In genomic region chr12:79841248-79841877, GRCh38 we compare ENCODE assay signal across 25 cellular contexts.
A peak's percentile ranks its signal among the peaks of the same experiment; 100 is the strongest.
DNase-seq lines count a peak whose midpoint lies in the region; FAIRE-seq and TF ChIP-seq lines count a peak whose summit lies in the region.
"Had no signal": no experiment of that assay in that cellular context is flagged by ENCODE, and none has a peak within 500 bp of the region (broad histone marks: within the 10 kb centered on the region; RNA-seq: fewer than 3 reads in every experiment).

No MANE protein-coding gene starts in this region.

- H3K4me3 ChIP-seq in LNCaP clone FGC (ENCODE audit: low read depth, low read length) = no peak overlapping the region
- no peak overlapping the region for H3K4me3 ChIP-seq in endothelial cell of umbilical vein (replicated peaks in 1 of 3; ENCODE audit: insufficient read depth in 1 of 3, low read depth in 1 of 3, low read length in 3 of 3)
- H3K4me3 ChIP-seq: coronary artery, GM12878 had no signal

- TF ChIP-seq CTCF in LNCaP clone FGC (IDR thresholded peaks at IDR 0.05; ENCODE audit: control insufficient read depth, extremely low read depth, insufficient read depth) = no peak
- TF ChIP-seq CTCF in endothelial cell of umbilical vein (IDR thresholded peaks at IDR 0.05; ENCODE audit: extremely low read depth in 1 of 2, insufficient read depth in 1 of 2, low read depth in 1 of 2, low read length in 2 of 2) = no peak
- TF ChIP-seq CTCF in GM13976 (IDR thresholded peaks at IDR 0.05; ENCODE audit: borderline replicate concordance, control extremely low read depth, extremely low read depth, insufficient read depth, missing control alignments) = no peak

- dilution Hi-C loops in endothelial cell of umbilical vein (cut with MboI; ENCODE audit: extremely low pct_ligation_motif_present, low sequenced_read_pairs) = no loop called here

- peaks cover 47% of the 10 kb centered on the region for H3K79me2 ChIP-seq in endothelial cell of umbilical vein (ENCODE audit: control insufficient read depth, insufficient read depth, low read length)

- DNase-seq in DMS53 (lab: John Stamatoyannopoulos, UW) = peak; percentile 19
- DNase-seq in DMS53 treated with DMSO at 0.1 percent for 48 hours (lab: John Stamatoyannopoulos, UW; ENCODE audit: unreplicated experiment) = no peak
- peak; percentile 14 for DNase-seq in LNCaP clone FGC (ENCODE audit: low read depth)
- peak; percentile 90 for DNase-seq in endothelial cell of umbilical vein (ENCODE audit: low read depth, low spot score)
- peak; percentile 29 for DNase-seq in middle frontal gyrus (ENCODE audit: extremely low spot score, low spot score)
- no peak for DNase-seq in HEK293T (ENCODE audit: extremely low spot score)
- no peak for DNase-seq in GDM1 (lab: John Stamatoyannopoulos, UW)
- DNase-seq in GM13976 (ENCODE audit: low spot score) = no peak
- DNase-seq: activated CD4-positive, alpha-beta T cell treated with anti-CD3 and anti-CD28 coated beads, Interleukin-2, amount 10 ng/mL, durations not matched to agents 24 days and 14 days; activated naive CD4-positive, alpha-beta T cell treated with anti-CD3 and anti-CD28 coated beads for 36 hours; mammary epithelial cell; NCI-H1092; NCI-H2029; NCI-H510A treated with DMSO at 0.1 percent for 48 hours; stimulated activated CD4-positive, alpha-beta T cell treated with anti-CD3 and anti-CD28 coated beads, Interleukin-2, amount 100 ng/mL, for 24 hours; SW 1271 had no signal

- no peaks in the 10 kb centered on the region for H4K20me1 ChIP-seq in endothelial cell of umbilical vein (replicated peaks; ENCODE audit: control insufficient read depth, extremely low read depth, insufficient read depth, low read length)

- peak overlapping the region; percentile 70 for H3K27ac ChIP-seq in endothelial cell of umbilical vein (ENCODE audit: insufficient read depth, low read depth, low read length)
- H3K27ac ChIP-seq: 22Rv1, coronary artery had no signal

- in situ Hi-C loops in GM13976 (cut with MboI; ENCODE audit: low sequenced_read_pairs, unreplicated experiment) = no loop called here

- H3K36me3 ChIP-seq in endothelial cell of umbilical vein (ENCODE audit: control insufficient read depth in 2 of 2, extremely low read depth in 1 of 2, insufficient read depth in 2 of 2, low read length in 2 of 2) = peaks cover 0 to 3% of the 10 kb centered on the region in 2 experiments

- H2AFZ ChIP-seq in endothelial cell of umbilical vein (ENCODE audit: low read depth, low read length) = no peak overlapping the region

- TF ChIP-seq POLR2A in endothelial cell of umbilical vein (IDR thresholded peaks at IDR 0.05; ENCODE audit: low read depth, low read length) = no peak

- POLR2A ChIA-PET in endothelial cell of umbilical vein (lab: Charles Lee) (interaction anchor here (0.7 kb wide), 1 partner anchor 151 kb away, joined by 3 read pairs; no protein-coding TSS in a partner anchor), HEK293T (lab: Yijun Ruan, JAX) (no interaction called here)

- no peaks in the 10 kb centered on the region for H3K9me1 ChIP-seq in endothelial cell of umbilical vein (replicated peaks; ENCODE audit: control insufficient read depth, extremely low read depth, insufficient read depth, low read length)

- CTCF ChIA-PET in endothelial cell of umbilical vein (lab: Charles Lee) (interaction anchor here (1.2 to 1.3 kb wide), 2 partner anchors 13 to 22 kb away, joined by 3 read pairs; no protein-coding TSS in a partner anchor), HEK293T (lab: Yijun Ruan, JAX) (no interaction called here)

- H3K9ac ChIP-seq in endothelial cell of umbilical vein (replicated peaks; ENCODE audit: extremely low read depth, insufficient read depth, low read length) = no peak overlapping the region

- peaks cover 3% of the 10 kb centered on the region for H3K9me3 ChIP-seq in endothelial cell of umbilical vein (replicated peaks; ENCODE audit: control insufficient read depth, insufficient read depth, low read length)

- intact Hi-C loops in endothelial cell of umbilical vein (cut with micrococcal nuclease) = loop anchor here (5.0 to 10.0 kb wide), 4 partner anchors 91 to 287 kb away; partner anchors contain the start of gene PAWR

- peak; percentile 82 for FAIRE-seq in endothelial cell of umbilical vein (lab: Jason Lieb, UNC)
- FAIRE-seq: astrocyte, G401.6, GM12878, H1, HTR-8/SVneo, TTC549, urothelium cell line had no signal

- H3K4me2 ChIP-seq in endothelial cell of umbilical vein (ENCODE audit: insufficient read depth, low read length) = peak overlapping the region; percentile 64

- no TSS peak for BruUV-seq in endothelial cell of umbilical vein (replicated peaks; lab: Mats Ljungman, UMichigan)

- no peaks in the 10 kb centered on the region for H3K27me3 ChIP-seq in endothelial cell of umbilical vein (ENCODE audit: control insufficient read depth in 2 of 2, insufficient read depth in 2 of 2, low read length in 2 of 2)

- H3K4me1 ChIP-seq in endothelial cell of umbilical vein (ENCODE audit: control insufficient read depth, extremely low read depth, insufficient read depth, low read length) = peaks cover 45% of the 10 kb centered on the region

TF ChIP-seq in endothelial cell of umbilical vein, 7 proteins besides CTCF, POLR2A, EP300 and RAD21:
- no peak for TF ChIP-seq POLR2AphosphoS5 (IDR thresholded peaks at IDR 0.05; ENCODE audit: insufficient read depth, low read depth, low read length)
- peak; percentile 34 for TF ChIP-seq JUN (IDR thresholded peaks at IDR 0.05; ENCODE audit: borderline replicate concordance, insufficient read depth, insufficient read length, low read depth)
- TF ChIP-seq GATA2 (IDR thresholded peaks at IDR 0.05; ENCODE audit: insufficient read depth, insufficient read length, low read depth, low read length) = peak; percentile 83
- no peak for TF ChIP-seq MYC (IDR thresholded peaks at IDR 0.05; ENCODE audit: low read depth, low read length)
- peak; percentile 24 for TF ChIP-seq FOS (IDR thresholded peaks at IDR 0.05; ENCODE audit: borderline replicate concordance, insufficient read depth, low read length)
- TF ChIP-seq MAX (IDR thresholded peaks at IDR 0.05; ENCODE audit: insufficient read depth, insufficient read length) = no peak

TF ChIP-seq in HEK293T, 16 proteins besides CTCF, POLR2A, EP300 and RAD21:
- TF ChIP-seq FOXM1 (IDR thresholded peaks at IDR 0.05; ENCODE audit: borderline replicate concordance) (no peak), CTBP1 (IDR thresholded peaks at IDR 0.05; ENCODE audit: borderline replicate concordance) (no peak)

Comparison
In these comparisons a context has a peak if more than half of its experiments do, and no peak if none do; other contexts are left out.
1. DNase-seq: peak in DMS53 (single experiment), LNCaP clone FGC (single experiment), endothelial cell of umbilical vein (single experiment) and middle frontal gyrus (single experiment); none in DMS53 treated with DMSO at 0.1 percent for 48 hours (single experiment), HEK293T (single experiment), GDM1 (single experiment) and GM13976 (single experiment).